Comparison of ENCODE assay signal across 17 cellular contexts in the genomic region with DNA sequence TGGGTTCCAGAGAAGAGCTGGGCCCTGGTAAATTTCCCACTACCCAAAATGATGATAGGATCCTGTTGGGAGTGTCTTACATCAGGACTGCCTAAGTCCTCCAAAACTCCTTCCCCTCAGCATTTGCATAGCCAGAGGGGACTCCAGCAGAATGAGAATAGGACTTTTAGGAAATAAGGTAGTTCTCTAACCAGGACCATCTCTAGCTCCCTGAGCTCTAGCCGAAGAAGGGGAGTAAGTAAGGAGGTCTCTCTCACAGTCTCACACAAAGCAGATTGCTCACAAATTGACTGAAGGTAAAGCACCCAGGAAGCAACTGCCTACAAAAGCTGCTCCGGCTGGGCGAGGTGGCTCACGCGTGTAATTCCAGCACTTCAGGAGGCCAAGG. TPM values are rescaled to one million over a fixed set of nuclear protein-coding genes. Genes with fewer than 3 reads are reported as not detected.
DNase-seq lines count a peak whose midpoint lies in the region; ATAC-seq, FAIRE-seq and TF ChIP-seq lines count a peak whose summit lies in the region.
"Had no signal": no experiment of that assay in that cellular context is flagged by ENCODE, and none has a peak within 500 bp of the region (broad histone marks: within the 10 kb centered on the region; RNA-seq: fewer than 3 reads in every experiment).

No MANE protein-coding gene starts in this region.

- H4K20me1 ChIP-seq in GM23248 (ENCODE audit: insufficient read depth): no peaks in the 10 kb centered on the region
- H4K20me1 ChIP-seq in K562 (replicated peaks; ENCODE audit: control insufficient read depth, insufficient read depth, low read length): no peaks in the 10 kb centered on the region

- peaks cover 28 to 39% of the 10 kb centered on the region in 2 donors for H3K36me3 Mint-ChIP-seq in CD14-positive monocyte
- H3K36me3 Mint-ChIP-seq: activated naive CD8-positive, alpha-beta T cell had no signal

- no peak for FAIRE-seq in K562 (lab: Jason Lieb, UNC)
- FAIRE-seq: frontal cortex had no signal

- H3K4me1 Mint-ChIP-seq in CD14-positive monocyte: peaks cover 26% of the 10 kb centered on the region

- TF ChIP-seq POLR2A in K562 (conservative IDR thresholded peaks at IDR 0.05) (no peak), GM18505 (IDR thresholded peaks at IDR 0.05; ENCODE audit: borderline replicate concordance, extremely low read depth, insufficient read depth, insufficient read length) (no peak)

- H3K9me3 Mint-ChIP-seq in CD14-positive monocyte: no peaks in the 10 kb centered on the region
- H3K9me3 Mint-ChIP-seq: activated T-helper 1 cell treated with anti-CD3 and anti-CD28 coated beads, Interleukin-12 subunit alpha, Interleukin-12 subunit beta, Interleukin-2, Interleukin-4 antibody, amounts not matched to agents 30 ng/mL and 10 ng/mL and 1 ng/mL, durations not matched to agents 14 hours and 24 hours and 36 hours; brain; T-helper 1 cell treated with Interleukin-12 subunit alpha and Interleukin-12 subunit beta and Interleukin-4 antibody, amounts not matched to agents 30 μg/mL and 1 μg/mL, for 36 hours had no signal

- H3K79me2 ChIP-seq in GM23248 (ENCODE audit: insufficient read depth) (no peaks in the 10 kb centered on the region), K562 (ENCODE audit: control insufficient read depth, insufficient read depth, low read length) (0 out of 3 replicates have a peak, but pooled peaks cover 1% of the 10 kb centered on the region)

- intact Hi-C loops in CD14-positive monocyte (cut with micrococcal nuclease) (no loop called here), K562 (cut with micrococcal nuclease) (no loop called here)

- BruUV-seq in K562 (replicated peaks; lab: Mats Ljungman, UMichigan): no TSS peak

- no peak for TF ChIP-seq RAD21 in K562 (CRISPR knock-in tag; conservative IDR thresholded peaks at IDR 0.05 in 1 of 2, IDR thresholded peaks at IDR 0.05 in 1 of 2)

- H3K27me3 ChIP-seq in GM23248 (replicated peaks; ENCODE audit: insufficient read depth) (no peaks in the 10 kb centered on the region), K562 (ENCODE audit: control insufficient read depth in 2 of 2, insufficient read depth in 2 of 2, low read length in 2 of 2) (no peaks in the 10 kb centered on the region), neutrophil (no peaks in the 10 kb centered on the region)
- H3K27me3 ChIP-seq: ovary had no signal

- ATAC-seq in K562 (no peak), GM18505 (IDR thresholded peaks at IDR 0.05; ENCODE audit: unreplicated experiment) (no peak)

- H3K4me3 ChIP-seq in GM23248: no peak overlapping the region
- no peak overlapping the region for H3K4me3 ChIP-seq in K562
- H3K4me3 ChIP-seq in neutrophil (ENCODE audit: low read depth in 1 of 2, low read length in 1 of 2): no peak overlapping the region
- H3K4me3 ChIP-seq: ovary, PC-9 had no signal

- H3F3A ChIP-seq in GM23248 (ENCODE audit: insufficient read depth): peaks cover 20% of the 10 kb centered on the region

- no peak for TF ChIP-seq EP300 in K562 (IDR thresholded peaks at IDR 0.05; ENCODE audit: low read length)

- peak overlapping the region in 4 of 7 donors; percentile 7 to 84 (median 77) for H3K27ac Mint-ChIP-seq in CD14-positive monocyte
- H3K27ac Mint-ChIP-seq: activated naive CD8-positive, alpha-beta T cell had no signal

- no peak overlapping the region for H3K4me2 ChIP-seq in GM23248 (ENCODE audit: unreplicated experiment)
- no peak overlapping the region for H3K4me2 ChIP-seq in K562 (ENCODE audit: insufficient read depth, low read length)
- H3K4me2 ChIP-seq: PC-9 had no signal

- H2AFZ ChIP-seq in GM23248 (peak overlapping the region; percentile 66), K562 (ENCODE audit: low read depth, low read length) (peak overlapping the region; percentile 26; the same call in 1 of the 2 replicates)
- H2AFZ ChIP-seq: PC-9 had no signal

- no peaks in the 10 kb centered on the region for H3K9me1 ChIP-seq in K562 (ENCODE audit: control insufficient read depth, insufficient read depth, low read length)

- H3K27ac ChIP-seq in GM23248: no peak overlapping the region
- peak overlapping the region; percentile 31; the same call in 2 of the 3 replicates for H3K27ac ChIP-seq in K562 (ENCODE audit: extremely low read depth, low read depth, low read length)
- peak overlapping the region; percentile 43 for H3K27ac ChIP-seq in neutrophil
- H3K27ac ChIP-seq: ovary, PC-9, VCaP had no signal

- no peaks in the 10 kb centered on the region for H3K9me2 ChIP-seq in GM23248 (ENCODE audit: insufficient read depth)

- in situ Hi-C loops in GM23248 (cut with MboI) (no loop called here), K562 (cut with MboI) (no loop called here)

- POLR2A ChIA-PET in K562 (lab: Yijun Ruan, JAX): interaction anchor here (0.8 to 3.1 kb wide), 3 partner anchors 8 to 238 kb away, joined by 3 to 13 read pairs (median 4); a partner anchor contains a TSS

- H3K9me3 ChIP-seq in GM23248 (ENCODE audit: low read depth) (no peaks in the 10 kb centered on the region), K562 (replicated peaks; ENCODE audit: control insufficient read depth, insufficient read depth, low read depth, low read length) (no peaks in the 10 kb centered on the region), neutrophil (no peaks in the 10 kb centered on the region)
- H3K9me3 ChIP-seq: ovary had no signal

- DNase-seq in CD14-positive monocyte (ENCODE audit: low spot score) (no peak), GM23248 (no peak), K562 (ENCODE audit: extremely low read depth in 1 of 4, low spot score in 3 of 4) (no peak), DMS153 treated with DMSO at 0.1 percent for 48 hours (lab: John Stamatoyannopoulos, UW; ENCODE audit: unreplicated experiment) (no peak), mucosa of gallbladder (ENCODE audit: low spot score) (no peak)

- H3K9ac ChIP-seq in GM23248 (0 out of 2 replicates have a peak overlapping the region, but pooled peaks have one; percentile 43), K562 (ENCODE audit: insufficient read depth in 1 of 2, low read depth in 2 of 2, low read length in 2 of 2) (peak overlapping the region in 1 of 2 experiments; percentile 32; a peak in 1 of 4 replicates)

- CTCF ChIA-PET in K562 (lab: Yijun Ruan, JAX; ENCODE audit: low intra/inter-chr PET ratio): interaction anchor here (0.7 to 3.3 kb wide), 3 partner anchors 24 to 174 kb away, joined by 3 to 18 read pairs (median 14); no protein-coding TSS in a partner anchor

- no peak for TF ChIP-seq CTCF in CD14-positive monocyte (IDR thresholded peaks at IDR 0.05)
- no peak for TF ChIP-seq CTCF in K562 (IDR thresholded peaks at IDR 0.05 in 2 of 3, conservative IDR thresholded peaks at IDR 0.05 in 1 of 3; ENCODE audit: insufficient read depth in 2 of 3, low read depth in 1 of 3, low read length in 3 of 3)
- no peak for TF ChIP-seq CTCF in neutrophil (IDR thresholded peaks at IDR 0.05)

- H3K4me1 ChIP-seq in GM23248 (ENCODE audit: insufficient read depth): peaks cover 20% of the 10 kb centered on the region
- peaks cover 6 to 14% of the 10 kb centered on the region in 2 experiments for H3K4me1 ChIP-seq in K562 (replicated peaks in 1 of 2; ENCODE audit: control insufficient read depth in 2 of 2, insufficient read depth in 2 of 2, low read length in 2 of 2)
- H3K4me1 ChIP-seq in neutrophil (ENCODE audit: control insufficient read depth in 1 of 2, insufficient read depth in 1 of 2, low read depth in 1 of 2, low read length in 1 of 2): peaks cover 11 to 25% of the 10 kb centered on the region in 2 experiments

- peaks cover 3 to 11% (median 7%) of the 10 kb centered on the region in 3 donors for H3K27me3 Mint-ChIP-seq in CD14-positive monocyte (ENCODE audit: low read depth in 3 of 3)
- H3K27me3 Mint-ChIP-seq: activated naive CD8-positive, alpha-beta T cell; brain had no signal

- H3K36me3 ChIP-seq in GM23248 (ENCODE audit: low read depth): no peaks in the 10 kb centered on the region
- peaks cover 22% of the 10 kb centered on the region; the same call in 2 of the 3 replicates for H3K36me3 ChIP-seq in K562 (ENCODE audit: control insufficient read depth, insufficient read depth, low read length)
- H3K36me3 ChIP-seq in neutrophil: peaks cover 16% of the 10 kb centered on the region
- H3K36me3 ChIP-seq: ovary had no signal

- H3K4me3 Mint-ChIP-seq in CD14-positive monocyte: peak overlapping the region in 1 of 2 donors; percentile 68
- H3K4me3 Mint-ChIP-seq: activated T-helper 1 cell treated with anti-CD3 and anti-CD28 coated beads, Interleukin-12 subunit alpha, Interleukin-12 subunit beta, Interleukin-2, Interleukin-4 antibody, amounts not matched to agents 30 ng/mL and 10 ng/mL and 1 ng/mL, durations not matched to agents 14 hours and 24 hours and 36 hours; T-helper 1 cell treated with Interleukin-12 subunit alpha and Interleukin-12 subunit beta and Interleukin-4 antibody, amounts not matched to agents 30 μg/mL and 1 μg/mL, for 36 hours had no signal

- 7 to 10% methylated on average over 5 of the region's 5 CpGs for WGBS in GM23248 (ENCODE audit: low coverage in 1 of 2, low lambda C conversion rate in 2 of 2, missing lambda C conversion rate in 2 of 2), 2 experiments
- WGBS in K562 (ENCODE audit: insufficient coverage, low coverage, missing lambda C conversion rate): 54% methylated on average over 5 of the region's 5 CpGs

RNA-seq across cellular contexts. Expression of a gene that starts 8.3 kb away (rescaled TPM):
- under 1 TPM; 0.81 to 0.88 TPM for polyA plus RNA-seq in CD14-positive monocyte
- total RNA-seq in GM23248 (2014; rRNA removed; shearing (Covaris generic)): 4.1 and 4.3 TPM in 2 replicates
- polyA plus RNA-seq in GM23248 (2016; fragmentation: Nextera tagmentation; extraction: Ambion mirVana): 1.4 and 1.6 TPM in 2 replicates
- total RNA-seq in K562 (2011; cell fraction: chromatin; rRNA removed; ENCODE audit: low replicate concordance): 49.7 and 58.2 TPM in 2 replicates
- 37.2 and 38.4 TPM in 2 replicates for total RNA-seq in K562 (2011; cell fraction: nucleolus; rRNA removed)
- 66.3 and 102 TPM in 2 replicates for total RNA-seq in K562 (2011; cell fraction: nucleoplasm; rRNA removed)
- total RNA-seq in K562 (2014; rRNA removed): 2.8 and 3.2 TPM in 2 replicates
- total RNA-seq in K562 (2014; rRNA removed; fragmentation: Illumina TruSeq; extraction: Trizol): 7.1 and 8.4 TPM in 2 replicates
- 7.2 and 8.5 TPM in 2 replicates for total RNA-seq in K562 (2015; rRNA removed; fragmentation: Illumina TruSeq; extraction: Trizol)
- 7.3 and 7.6 TPM in 2 replicates for total RNA-seq in K562 (2021)
- polyA plus RNA-seq in K562 (2011; rRNA removed): 18.4 and 26.2 TPM in 2 replicates
- 8.7 and 19.6 TPM in 2 replicates for polyA plus RNA-seq in K562 (2011; cell fraction: cytosol; rRNA removed)
- polyA plus RNA-seq in K562 (2011; cell fraction: nucleus; rRNA removed): 94.0 and 103 TPM in 2 replicates
- polyA plus RNA-seq in K562 (2012): 11.7 and 31.6 TPM in 2 replicates
- polyA plus RNA-seq in K562 (2014; fragmentation: Illumina TruSeq; extraction: Trizol): 11.5 and 13.4 TPM in 2 replicates
- polyA plus RNA-seq in K562 (2014; fragmentation: Nextera tagmentation; extraction: Ambion mirVana): 1 to 10 TPM; 3.4 to 3.9 TPM
- polyA plus RNA-seq in K562 (2014; rRNA removed): 12.9 and 18.5 TPM in 2 replicates
- 10.7 and 11.8 TPM in 2 replicates for polyA minus RNA-seq in K562 (2011; rRNA and poly(A)+ RNA removed)
- polyA minus RNA-seq in K562 (2011; cell fraction: cytosol; rRNA and poly(A)+ RNA removed): 2.5 and 4.6 TPM in 2 replicates
- polyA minus RNA-seq in K562 (2011; cell fraction: nucleus; rRNA and poly(A)+ RNA removed): 12.1 and 20.7 TPM in 2 replicates
- 24.4 TPM for total RNA-seq in mucosa of gallbladder

RNA-seq across cellular contexts. Expression of a gene that starts 8.4 kb away (rescaled TPM):
- 1 to 10 TPM; 4.1 to 5.4 TPM for polyA plus RNA-seq in CD14-positive monocyte
- total RNA-seq in GM23248 (2014; rRNA removed; shearing (Covaris generic)): 7.6 and 8.7 TPM in 2 replicates
- 5.0 and 5.8 TPM in 2 replicates for polyA plus RNA-seq in GM23248 (2016; fragmentation: Nextera tagmentation; extraction: Ambion mirVana)
- 17.6 and 26.7 TPM in 2 replicates for total RNA-seq in K562 (2011; cell fraction: chromatin; rRNA removed; ENCODE audit: low replicate concordance)
- 25.9 and 26.3 TPM in 2 replicates for total RNA-seq in K562 (2011; cell fraction: nucleolus; rRNA removed)
- total RNA-seq in K562 (2011; cell fraction: nucleoplasm; rRNA removed): 21.2 and 22.2 TPM in 2 replicates
- total RNA-seq in K562 (2014; rRNA removed): 14.4 and 15.1 TPM in 2 replicates
- total RNA-seq in K562 (2014; rRNA removed; fragmentation: Illumina TruSeq; extraction: Trizol): 15.1 and 16.5 TPM in 2 replicates
- total RNA-seq in K562 (2015; rRNA removed; fragmentation: Illumina TruSeq; extraction: Trizol): 17.8 and 18.2 TPM in 2 replicates
- 20.6 and 23.1 TPM in 2 replicates for total RNA-seq in K562 (2021)
- 30.2 and 32.0 TPM in 2 replicates for polyA plus RNA-seq in K562 (2011; rRNA removed)
- polyA plus RNA-seq in K562 (2011; cell fraction: cytosol; rRNA removed): 37.2 and 43.0 TPM in 2 replicates
- 20.4 and 31.3 TPM in 2 replicates for polyA plus RNA-seq in K562 (2011; cell fraction: nucleus; rRNA removed)
- 15.7 and 20.4 TPM in 2 replicates for polyA plus RNA-seq in K562 (2012)
- polyA plus RNA-seq in K562 (2014; fragmentation: Illumina TruSeq; extraction: Trizol): 26.9 and 29.0 TPM in 2 replicates
- polyA plus RNA-seq in K562 (2014; fragmentation: Nextera tagmentation; extraction: Ambion mirVana): 1 to 10 TPM; 3.0 to 5.3 TPM
- 16.9 and 20.0 TPM in 2 replicates for polyA plus RNA-seq in K562 (2014; rRNA removed)
- 30.3 and 37.7 TPM in 2 replicates for polyA minus RNA-seq in K562 (2011; rRNA and poly(A)+ RNA removed)
- 13.6 and 22.8 TPM in 2 replicates for polyA minus RNA-seq in K562 (2011; cell fraction: cytosol; rRNA and poly(A)+ RNA removed)
- polyA minus RNA-seq in K562 (2011; cell fraction: nucleus; rRNA and poly(A)+ RNA removed): 8.5 and 15.3 TPM in 2 replicates
- total RNA-seq in mucosa of gallbladder: 26.0 TPM

RNA-seq across cellular contexts. Expression of a gene that starts 12.3 kb away (rescaled TPM):
- polyA plus RNA-seq in CD14-positive monocyte: 1 to 10 TPM in 1 of 2 donors, under 1 TPM in 1; 0.90 to 1.4 TPM
- 22.5 and 35.0 TPM in 2 replicates for total RNA-seq in GM23248 (2014; rRNA removed; shearing (Covaris generic))
- 6.4 and 8.1 TPM in 2 replicates for polyA plus RNA-seq in GM23248 (2016; fragmentation: Nextera tagmentation; extraction: Ambion mirVana)
- total RNA-seq in K562 (2011; cell fraction: chromatin; rRNA removed; ENCODE audit: low replicate concordance): 36.5 and 38.0 TPM in 2 replicates
- 23.0 and 25.2 TPM in 2 replicates for total RNA-seq in K562 (2011; cell fraction: nucleolus; rRNA removed)
- total RNA-seq in K562 (2011; cell fraction: nucleoplasm; rRNA removed): 51.9 and 92.5 TPM in 2 replicates
- 15.3 and 17.8 TPM in 2 replicates for total RNA-seq in K562 (2014; rRNA removed)
- total RNA-seq in K562 (2014; rRNA removed; fragmentation: Illumina TruSeq; extraction: Trizol): 13.4 and 14.8 TPM in 2 replicates
- total RNA-seq in K562 (2015; rRNA removed; fragmentation: Illumina TruSeq; extraction: Trizol): 12.2 and 12.8 TPM in 2 replicates
- 13.0 and 18.7 TPM in 2 replicates for total RNA-seq in K562 (2021)
- polyA plus RNA-seq in K562 (2011; rRNA removed): 21.0 TPM in 2 replicates
- 11.9 and 21.1 TPM in 2 replicates for polyA plus RNA-seq in K562 (2011; cell fraction: cytosol; rRNA removed)
- 30.9 and 38.7 TPM in 2 replicates for polyA plus RNA-seq in K562 (2011; cell fraction: nucleus; rRNA removed)
- 17.8 and 30.3 TPM in 2 replicates for polyA plus RNA-seq in K562 (2012)
- polyA plus RNA-seq in K562 (2014; fragmentation: Illumina TruSeq; extraction: Trizol): 14.7 and 17.2 TPM in 2 replicates
- polyA plus RNA-seq in K562 (2014; fragmentation: Nextera tagmentation; extraction: Ambion mirVana): 1 to 10 TPM; 2.6 to 3.2 TPM
- polyA plus RNA-seq in K562 (2014; rRNA removed): 31.1 and 32.5 TPM in 2 replicates
- 15.0 and 16.7 TPM in 2 replicates for polyA minus RNA-seq in K562 (2011; rRNA and poly(A)+ RNA removed)
- 4.6 and 6.2 TPM in 2 replicates for polyA minus RNA-seq in K562 (2011; cell fraction: cytosol; rRNA and poly(A)+ RNA removed)
- 12.1 and 17.8 TPM in 2 replicates for polyA minus RNA-seq in K562 (2011; cell fraction: nucleus; rRNA and poly(A)+ RNA removed)
- total RNA-seq in mucosa of gallbladder: 54.2 TPM

RNA-seq across cellular contexts. Expression of a gene that starts 26.9 kb away (rescaled TPM):
- 10 to 100 TPM; 54.4 to 64.6 TPM for polyA plus RNA-seq in CD14-positive monocyte
- total RNA-seq in GM23248 (2014; rRNA removed; shearing (Covaris generic)): 60.3 and 65.5 TPM in 2 replicates
- 57.8 and 61.2 TPM in 2 replicates for polyA plus RNA-seq in GM23248 (2016; fragmentation: Nextera tagmentation; extraction: Ambion mirVana)
- total RNA-seq in K562 (2011; cell fraction: chromatin; rRNA removed; ENCODE audit: low replicate concordance): 516 and 682 TPM in 2 replicates
- total RNA-seq in K562 (2011; cell fraction: nucleolus; rRNA removed): 349 and 369 TPM in 2 replicates
- total RNA-seq in K562 (2011; cell fraction: nucleoplasm; rRNA removed): 339 and 341 TPM in 2 replicates
- total RNA-seq in K562 (2014; rRNA removed): 84.5 and 139 TPM in 2 replicates
- total RNA-seq in K562 (2014; rRNA removed; fragmentation: Illumina TruSeq; extraction: Trizol): 81.6 and 93.2 TPM in 2 replicates
- total RNA-seq in K562 (2015; rRNA removed; fragmentation: Illumina TruSeq; extraction: Trizol): 175 and 178 TPM in 2 replicates
- 192 and 215 TPM in 2 replicates for total RNA-seq in K562 (2021)
- 388 and 435 TPM in 2 replicates for polyA plus RNA-seq in K562 (2011; rRNA removed)
- polyA plus RNA-seq in K562 (2011; cell fraction: cytosol; rRNA removed): 216 and 274 TPM in 2 replicates
- polyA plus RNA-seq in K562 (2011; cell fraction: nucleus; rRNA removed): 975 and 1,426 TPM in 2 replicates
- 169 and 185 TPM in 2 replicates for polyA plus RNA-seq in K562 (2012)
- polyA plus RNA-seq in K562 (2014; fragmentation: Illumina TruSeq; extraction: Trizol): 226 and 292 TPM in 2 replicates
- 10 to 100 TPM; 32.6 to 34.4 TPM for polyA plus RNA-seq in K562 (2014; fragmentation: Nextera tagmentation; extraction: Ambion mirVana)
- polyA plus RNA-seq in K562 (2014; rRNA removed): 194 and 243 TPM in 2 replicates
- 142 and 145 TPM in 2 replicates for polyA minus RNA-seq in K562 (2011; rRNA and poly(A)+ RNA removed)
- polyA minus RNA-seq in K562 (2011; cell fraction: cytosol; rRNA and poly(A)+ RNA removed): 47.2 and 52.1 TPM in 2 replicates
- polyA minus RNA-seq in K562 (2011; cell fraction: nucleus; rRNA and poly(A)+ RNA removed): 62.1 and 99.2 TPM in 2 replicates
- 186 TPM for total RNA-seq in mucosa of gallbladder

RNA-seq across cellular contexts. Expression of a gene that starts 56.6 kb away (rescaled TPM):
- polyA plus RNA-seq in CD14-positive monocyte (not detected), GM23248 (2016; fragmentation: Nextera tagmentation; extraction: Ambion mirVana) (not detected in 2 replicates), K562 (2011; rRNA removed) (0.43 and 0.65 TPM in 2 replicates), K562 (2014; fragmentation: Illumina TruSeq; extraction: Trizol) (0.15 and 0.32 TPM in 2 replicates), K562 (2014; fragmentation: Nextera tagmentation; extraction: Ambion mirVana) (under 1 TPM; 0.27 to 0.39 TPM), K562 (2014; rRNA removed) (0.08 and 0.17 TPM in 2 replicates)
- total RNA-seq in GM23248 (2014; rRNA removed; shearing (Covaris generic)): not detected in 2 replicates
- not detected in 2 replicates for total RNA-seq in K562 (2011; cell fraction: chromatin; rRNA removed; ENCODE audit: low replicate concordance)
- not detected in 2 replicates for total RNA-seq in K562 (2011; cell fraction: nucleolus; rRNA removed)
- 0.37 TPM in 1 of 2 replicates, not detected in the other for total RNA-seq in K562 (2011; cell fraction: nucleoplasm; rRNA removed)
- total RNA-seq in K562 (2014; rRNA removed) (not detected in 2 replicates), K562 (2014; rRNA removed; fragmentation: Illumina TruSeq; extraction: Trizol) (0.26 TPM in 1 of 2 replicates, not detected in the other), K562 (2015; rRNA removed; fragmentation: Illumina TruSeq; extraction: Trizol) (not detected in 2 replicates), K562 (2021) (0.27 TPM in 1 of 2 replicates, not detected in the other), mucosa of gallbladder (0.20 TPM)
- 0.43 and 1.0 TPM in 2 replicates for polyA plus RNA-seq in K562 (2011; cell fraction: cytosol; rRNA removed)
- polyA plus RNA-seq in K562 (2011; cell fraction: nucleus; rRNA removed): 0.43 TPM in 1 of 2 replicates, not detected in the other
- polyA plus RNA-seq in K562 (2012): 0.35 TPM in 1 of 2 replicates, not detected in the other
- polyA minus RNA-seq in K562 (2011; rRNA and poly(A)+ RNA removed): not detected in 2 replicates
- polyA minus RNA-seq in K562 (2011; cell fraction: cytosol; rRNA and poly(A)+ RNA removed): not detected in 2 replicates
- polyA minus RNA-seq in K562 (2011; cell fraction: nucleus; rRNA and poly(A)+ RNA removed): 0.54 TPM in 1 of 2 replicates, not detected in the other
- total RNA-seq: activated T-helper 1 cell treated with anti-CD3 and anti-CD28 coated beads, Interleukin-12 subunit alpha, Interleukin-12 subunit beta, Interleukin-2, Interleukin-4 antibody, amounts not matched to agents 30 ng/mL and 10 ng/mL and 1 ng/mL, durations not matched to agents 14 hours and 24 hours and 36 hours; epithelial cell of proximal tubule; frontal cortex; left lobe of liver; ovary; PC-9 had no signal
- polyA plus RNA-seq: ovary had no signal
